In genomic region chr17:64724250-64724649, GRCh38 we compare ENCODE assay signal across 8 cellular contexts.
DNase-seq lines count a peak whose midpoint lies in the region; ATAC-seq, FAIRE-seq and TF ChIP-seq lines count a peak whose summit lies in the region.
"Not testable (repeated sequence)": the region's sequence is repeated elsewhere in the genome, so short reads cannot be mapped to it uniquely, and the experiment has no call there.

No MANE protein-coding gene starts in this region.

- H3K56ac ChIP-seq in H1 (replicated peaks; ENCODE audit: insufficient read length, low read depth, low read length): not testable (repeated sequence)

- POLR2A ChIA-PET in H1 (lab: Charles Lee; ENCODE audit: partially characterized antibody): not testable (repeated sequence)

- not testable (repeated sequence) for H3K9me2 ChIP-seq in Loucy (replicated peaks; ENCODE audit: low read depth, low read length)

- H2BK20ac ChIP-seq in H1 (ENCODE audit: low read length): not testable (repeated sequence)

- not testable (repeated sequence) for H3K4me1 Mint-ChIP-seq in Calu3 (ENCODE audit: low read depth, unreplicated experiment)

- peak overlapping the region; percentile 21; the same call in 1 of the 2 replicates for H2AFZ ChIP-seq in Loucy (ENCODE audit: low read length)
- 0 out of 2 replicates have a peak overlapping the region, but pooled peaks have one; percentile 62 for H2AFZ ChIP-seq in H1 (ENCODE audit: low read length)

- not testable (repeated sequence) for H3K36me3 Mint-ChIP-seq in Calu3 (ENCODE audit: insufficient read depth, unreplicated experiment)

- CTCF ChIA-PET in Calu3 (lab: Charles Lee): not testable (repeated sequence)
- CTCF ChIA-PET in H1 (lab: Charles Lee; ENCODE audit: partially characterized antibody): interaction anchor here (0.8 to 1.4 kb wide), 3 partner anchors 11 to 32 kb away, joined by 3 read pairs; no protein-coding TSS in a partner anchor

- H3K27me3 ChIP-seq in Loucy (ENCODE audit: insufficient read depth, low read length, poor library complexity, severe bottlenecking); H1 (replicated peaks in 1 of 4; ENCODE audit: control insufficient read depth in 3 of 4, extremely low read depth in 1 of 4, insufficient read depth in 3 of 4, low read length in 3 of 4); right lobe of liver; pancreas; tibial artery: not testable (repeated sequence)

- not testable (repeated sequence) for H3K27ac Mint-ChIP-seq in Calu3 (ENCODE audit: unreplicated experiment)

- H4K5ac ChIP-seq in H1 (ENCODE audit: insufficient read length, low read depth, low read length): not testable (repeated sequence)

- not testable (repeated sequence) for H3K4me3 ChIP-seq in Loucy (ENCODE audit: low read length, poor library complexity, severe bottlenecking); H1 (ENCODE audit: extremely low read depth in 1 of 4, insufficient read depth in 2 of 4, low read depth in 3 of 4, low read length in 4 of 4); right lobe of liver; pancreas; tibial artery

- not testable (repeated sequence) for H3F3A ChIP-seq in Loucy (ENCODE audit: low read depth)

- H3K27me3 Mint-ChIP-seq in Calu3 (ENCODE audit: unreplicated experiment): not testable (repeated sequence)

- H2BK5ac ChIP-seq in H1 (ENCODE audit: low read depth, low read length): not testable (repeated sequence)

- TF ChIP-seq RAD21 in H1 (IDR thresholded peaks at IDR 0.05 in 1 of 2, conservative IDR thresholded peaks at IDR 0.05 in 1 of 2; ENCODE audit: low read depth in 2 of 2, low read length in 2 of 2): not testable (repeated sequence)

- TF ChIP-seq CTCF in Calu3 (IDR thresholded peaks at IDR 0.05; ENCODE audit: unreplicated experiment); Loucy (conservative IDR thresholded peaks at IDR 0.05; ENCODE audit: low read length); H1 (IDR thresholded peaks at IDR 0.05; ENCODE audit: control extremely low read depth in 1 of 3, insufficient read depth in 1 of 3, low read depth in 1 of 3, low read length in 3 of 3); right lobe of liver (IDR thresholded peaks at IDR 0.05); pancreas (IDR thresholded peaks at IDR 0.05); tibial artery (IDR thresholded peaks at IDR 0.05): not testable (repeated sequence)

- intact Hi-C loops in Calu3 (cut with micrococcal nuclease; ENCODE audit: unreplicated experiment); Right ventricle myocardium superior (cut with DNase I); right lobe of liver (cut with DNase I); pancreas (cut with DNase I); tibial artery (cut with DNase I; ENCODE audit: low total_unique reads): not testable (repeated sequence)

- H2BK120ac ChIP-seq in H1 (replicated peaks; ENCODE audit: low read depth, low read length): not testable (repeated sequence)

- not testable (repeated sequence) for H3K36me3 ChIP-seq in Loucy (ENCODE audit: insufficient read depth, low read length); H1 (ENCODE audit: control insufficient read depth in 2 of 4, insufficient read depth in 4 of 4, low read length in 3 of 4); right lobe of liver; pancreas; tibial artery

- H3K4me3 Mint-ChIP-seq in Calu3 (ENCODE audit: low read depth, unreplicated experiment): not testable (repeated sequence)

- H3K4ac ChIP-seq in H1 (replicated peaks; ENCODE audit: insufficient read length, low read depth, low read length): not testable (repeated sequence)

- not testable (repeated sequence) for H3K9me3 Mint-ChIP-seq in Calu3 (ENCODE audit: low read depth, unreplicated experiment)

- not testable (repeated sequence) for H3K9ac ChIP-seq in Loucy (ENCODE audit: low read depth, low read length, poor library complexity, severe bottlenecking); H1 (replicated peaks in 1 of 4; ENCODE audit: extremely low read depth in 1 of 4, low read depth in 3 of 4, low read length in 3 of 4)

- H4K91ac ChIP-seq in H1 (replicated peaks; ENCODE audit: insufficient read length, low read length): not testable (repeated sequence)

- not testable (repeated sequence) for H2BK15ac ChIP-seq in H1 (ENCODE audit: low read length)

- H4K20me1 ChIP-seq in Loucy (ENCODE audit: insufficient read depth, low read length, poor library complexity, severe bottlenecking); H1 (replicated peaks in 1 of 2; ENCODE audit: control insufficient read depth in 1 of 2, insufficient read depth in 2 of 2, low read length in 2 of 2): not testable (repeated sequence)

- not testable (repeated sequence) for H3K14ac ChIP-seq in H1 (ENCODE audit: insufficient read length)

- not testable (repeated sequence) for H3K79me1 ChIP-seq in H1 (ENCODE audit: low read depth, low read length)

- TF ChIP-seq EP300 in H1 (IDR thresholded peaks at IDR 0.05; ENCODE audit: borderline replicate concordance in 1 of 2, low read depth in 2 of 2, low read length in 2 of 2): not testable (repeated sequence)

- H3K9me3 ChIP-seq in Loucy (ENCODE audit: insufficient read depth, low read depth, low read length); H1 (ENCODE audit: insufficient read depth in 2 of 2, low read depth in 1 of 2, low read length in 1 of 2); right lobe of liver; pancreas; tibial artery: not testable (repeated sequence)

- not testable (repeated sequence) for H4K8ac ChIP-seq in H1 (ENCODE audit: extremely low read depth, insufficient read depth, low read length)

- not testable (repeated sequence) for H2BK12ac ChIP-seq in H1 (ENCODE audit: low read depth, low read length)

- TF ChIP-seq POLR2A in H1 (IDR thresholded peaks at IDR 0.05; ENCODE audit: control extremely low read depth in 1 of 2, low read depth in 2 of 2, low read length in 2 of 2); right lobe of liver (IDR thresholded peaks at IDR 0.05): not testable (repeated sequence)

- not testable (repeated sequence) for BruUV-seq in Calu3 (replicated peaks; lab: Mats Ljungman, UMichigan)

- H3K27ac ChIP-seq in H1 (ENCODE audit: low read depth, low read length): not testable (repeated sequence)
- peak overlapping the region in 1 of 3 donors; percentile 34 for H3K27ac ChIP-seq in right lobe of liver
- H3K27ac ChIP-seq in pancreas: peak overlapping the region in 2 of 4 donors; percentile 13 to 21
- H3K27ac ChIP-seq in tibial artery: peak overlapping the region; percentile 22 to 32

- H3K18ac ChIP-seq in H1 (ENCODE audit: extremely low read depth, low read length): not testable (repeated sequence)

- ATAC-seq in Right ventricle myocardium superior (ENCODE audit: poor library complexity) (peak; percentile 84), right lobe of liver (peak; percentile 80 to 88 (median 83)), pancreas (peak in 3 of 4 donors; percentile 56 to 82 (median 74))

- not testable (repeated sequence) for H3K79me2 ChIP-seq in Loucy (ENCODE audit: insufficient read depth, low read length); H1 (ENCODE audit: control insufficient read depth in 1 of 2, insufficient read depth in 2 of 2, low read length in 2 of 2)

- FAIRE-seq in H1 (lab: Jason Lieb, UNC); pancreas (lab: Jason Lieb, UNC): not testable (repeated sequence)

- H3K23ac ChIP-seq in H1 (ENCODE audit: insufficient read length): not testable (repeated sequence)

- not testable (repeated sequence) for H3K23me2 ChIP-seq in H1 (ENCODE audit: low read depth, low read length)

- DNase-seq in Calu3: peak; percentile 46
- DNase-seq in UCSD-AML1 (lab: John Stamatoyannopoulos, UW; ENCODE audit: unreplicated experiment): peak; percentile 23
- not testable (repeated sequence) for DNase-seq in H1 (ENCODE audit: low read depth in 1 of 2, low spot score in 2 of 2)
- peak; percentile 75 for DNase-seq in Right ventricle myocardium superior
- peak in 2 of 3 donors; percentile 53 to 57 for DNase-seq in right lobe of liver
- peak in 2 of 6 donors; percentile 12 to 25 for DNase-seq in pancreas
- peak; percentile 60 to 80 for DNase-seq in tibial artery

- not testable (repeated sequence) for H2AK5ac ChIP-seq in H1 (ENCODE audit: low read depth, low read length)

- H3K4me2 ChIP-seq in Loucy (ENCODE audit: low read depth, low read length, poor library complexity, severe bottlenecking): peak overlapping the region; percentile 24
- H3K4me2 ChIP-seq in H1 (ENCODE audit: insufficient read depth in 1 of 2, low read depth in 2 of 2, low read length in 2 of 2): not testable (repeated sequence)

- WGBS in H1 (ENCODE audit: extremely low coverage in 1 of 2, insufficient coverage in 1 of 2, insufficient read length in 1 of 2, insufficient replicate concordance in 2 of 2, low coverage in 1 of 2, low lambda C conversion rate in 2 of 2, missing lambda C conversion rate in 1 of 2), 2 experiments: 91% methylated on average over 8 of the region's 8 CpGs; no CpG with 5 or more reads in 1 of the 2 experiments
- 51% methylated on average over 6 of the region's 8 CpGs for WGBS in right lobe of liver (ENCODE audit: insufficient coverage, low coverage, low lambda C conversion rate, missing lambda C conversion rate)
- 67 to 68% methylated on average over 8 of the region's 8 CpGs for WGBS in pancreas, 2 donors

- H3K4me1 ChIP-seq in Loucy (ENCODE audit: insufficient read depth, low read length, poor library complexity, severe bottlenecking): peaks cover 11% of the 10 kb centered on the region
- H3K4me1 ChIP-seq in H1 (replicated peaks in 1 of 4; ENCODE audit: control insufficient read depth in 3 of 4, insufficient read depth in 4 of 4, low read length in 3 of 4); right lobe of liver; pancreas; tibial artery: not testable (repeated sequence)
